Comparison of ENCODE assay signal across 15 cellular contexts in genomic region chr18:57249896-57250295, GRCh38.
A peak's percentile ranks its signal among the peaks of the same experiment; 100 is the strongest.
DNase-seq lines count a peak whose midpoint lies in the region; ATAC-seq and TF ChIP-seq lines count a peak whose summit lies in the region.
"Had no signal": no experiment of that assay in that cellular context is flagged by ENCODE, and none has a peak within 500 bp of the region (broad histone marks: within the 10 kb centered on the region; RNA-seq: fewer than 3 reads in every experiment).

No MANE protein-coding gene starts in this region.

- no peak for TF ChIP-seq EP300 in gastroesophageal sphincter (IDR thresholded peaks at IDR 0.05)

- peak; percentile 57 for DNase-seq in WERI-Rb-1
- DNase-seq in coronary artery (ENCODE audit: low spot score) = peak; percentile 24
- peak; percentile 73 for DNase-seq in left kidney (ENCODE audit: low read depth, low spot score)
- DNase-seq in DMS79 treated with DMSO at 0.1 percent for 48 hours (lab: John Stamatoyannopoulos, UW) = no peak
- DNase-seq in NCI-H1105 treated with DMSO at 0.1 percent for 48 hours (lab: John Stamatoyannopoulos, UW) = no peak
- DNase-seq: C1 segment of cervical spinal cord; Calu3; CD4-positive, alpha-beta memory T cell; COR-L47; EL; GDM1; H9 had no signal

- H3K4me3 ChIP-seq in WERI-Rb-1 (ENCODE audit: low read depth, low read length) = no peak overlapping the region
- H3K4me3 ChIP-seq in coronary artery = no peak overlapping the region
- no peak overlapping the region for H3K4me3 ChIP-seq in gastroesophageal sphincter
- H3K4me3 ChIP-seq: GM12878 had no signal

- WGBS in gastroesophageal sphincter (ENCODE audit: low coverage in 1 of 2), 2 donors = 83 to 85% methylated on average over 2 of the region's 4 CpGs

- TF ChIP-seq POLR2A in gastroesophageal sphincter (IDR thresholded peaks at IDR 0.05) = no peak

- ATAC-seq in gastroesophageal sphincter = no peak
- ATAC-seq: GM12878, HCT116 had no signal

- H3K27ac ChIP-seq in WERI-Rb-1 = no peak overlapping the region; the same call in 1 of the 2 replicates
- no peak overlapping the region for H3K27ac ChIP-seq in coronary artery
- no peak overlapping the region for H3K27ac ChIP-seq in gastroesophageal sphincter

- H3K4me1 ChIP-seq in gastroesophageal sphincter = no peaks in the 10 kb centered on the region

- H3K36me3 ChIP-seq in WERI-Rb-1 (no peaks in the 10 kb centered on the region), gastroesophageal sphincter (no peaks in the 10 kb centered on the region)

- H3K9me3 ChIP-seq in WERI-Rb-1 (ENCODE audit: severe bottlenecking) (no peaks in the 10 kb centered on the region), gastroesophageal sphincter (no peaks in the 10 kb centered on the region)

- no peaks in the 10 kb centered on the region for H3K27me3 ChIP-seq in WERI-Rb-1 (ENCODE audit: insufficient read depth, low read depth, severe bottlenecking)
- H3K27me3 ChIP-seq in gastroesophageal sphincter = no peaks in the 10 kb centered on the region

- no peak for TF ChIP-seq CTCF in WERI-Rb-1 (IDR thresholded peaks at IDR 0.05; ENCODE audit: low read depth, low read length)
- TF ChIP-seq CTCF in coronary artery (IDR thresholded peaks at IDR 0.05) = no peak
- TF ChIP-seq CTCF in gastroesophageal sphincter (IDR thresholded peaks at IDR 0.05) = no peak

Comparison
In these comparisons a context has a peak if more than half of its experiments do, and no peak if none do; other contexts are left out.
1. DNase-seq: peak in WERI-Rb-1 (single experiment), coronary artery (single experiment) and left kidney (single experiment); none in DMS79 treated with DMSO at 0.1 percent for 48 hours (single experiment) and NCI-H1105 treated with DMSO at 0.1 percent for 48 hours (single experiment).